8 cellular contexts compared by ENCODE assay signal in the genomic region with DNA sequence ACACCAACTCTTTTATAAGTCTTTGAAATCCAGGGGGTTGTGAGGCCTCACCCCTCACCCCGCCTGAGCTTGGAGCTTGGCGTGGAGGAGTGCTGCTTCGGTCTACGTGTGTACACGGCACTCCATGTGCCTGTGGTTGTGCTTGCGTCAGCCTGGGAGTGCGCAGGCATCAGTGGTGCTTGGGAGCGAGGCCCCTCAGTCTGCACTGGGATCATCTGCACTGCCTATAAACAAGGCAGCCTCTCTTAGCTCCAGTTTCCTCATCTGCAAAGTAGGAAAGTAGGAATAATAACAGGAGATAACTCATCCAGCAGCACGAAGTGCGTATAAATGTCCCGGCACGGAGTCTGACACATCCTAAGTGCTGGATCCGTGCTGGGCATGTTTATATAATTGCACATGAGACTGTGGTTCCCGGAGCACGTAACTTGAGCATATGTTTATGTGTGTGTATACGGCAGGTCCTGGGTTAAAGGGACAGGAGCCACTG. TPM values are rescaled to one million over a fixed set of nuclear protein-coding genes. Genes with fewer than 3 reads are reported as not detected.
DNase-seq lines count a peak whose midpoint lies in the region; ATAC-seq and TF ChIP-seq lines count a peak whose summit lies in the region.

No MANE protein-coding gene starts in this region.

- peaks cover 62% of the 10 kb centered on the region for H3K4me1 Mint-ChIP-seq in activated B cell treated with CpG ODN at 0.5 μM for 24 hours

- H3K36me3 Mint-ChIP-seq in activated B cell treated with CpG ODN at 0.5 μM for 24 hours (ENCODE audit: low read depth) = peaks cover 12% of the 10 kb centered on the region

- H3K36me3 ChIP-seq in thoracic aorta = no peaks in the 10 kb centered on the region

- no peaks in the 10 kb centered on the region for H3K9me3 Mint-ChIP-seq in activated B cell treated with CpG ODN at 0.5 μM for 24 hours

- H3K27ac ChIP-seq in thoracic aorta = peak overlapping the region; percentile 91 to 98

- POLR2A ChIA-PET in activated B cell treated with CpG ODN at 0.5 μM for 24 hours (lab: Charles Lee) = interaction anchor here (1.9 kb wide), 1 partner anchor 12 kb away, joined by 6 read pairs; no protein-coding TSS in a partner anchor

- H3K27ac Mint-ChIP-seq in activated B cell treated with CpG ODN at 0.5 μM for 24 hours = peak overlapping the region; percentile 94

- DNase-seq in activated CD4-positive, alpha-beta T cell treated with anti-CD3 and anti-CD28 coated beads for 4 hours = peak; percentile 34 to 42
- no peak for DNase-seq in activated CD4-positive, alpha-beta T cell treated with anti-CD3 and anti-CD28 coated beads, Interleukin-2, amount 50 U/mL, for 4 hours
- no peak for DNase-seq in activated B cell treated with CpG ODN at 0.5 μM for 24 hours
- peak; percentile 59 for DNase-seq in ecto neural progenitor cell (ENCODE audit: low spot score)
- DNase-seq in thoracic aorta (ENCODE audit: low spot score) = no peak
- no peak for DNase-seq in NCI-H82 treated with DMSO at 0.1 percent for 48 hours (lab: John Stamatoyannopoulos, UW; ENCODE audit: unreplicated experiment)

- intact Hi-C loops in activated B cell treated with CpG ODN at 0.5 μM for 24 hours (cut with micrococcal nuclease) = loop anchor here (1.0 to 5.0 kb wide), 6 partner anchors 13 to 1660 kb away; a partner anchor contains a TSS

- TF ChIP-seq CTCF in activated B cell treated with CpG ODN at 0.5 μM for 24 hours (IDR thresholded peaks at IDR 0.05) (no peak), thoracic aorta (IDR thresholded peaks at IDR 0.05) (no peak)

- H3K27me3 ChIP-seq in mononuclear cell (ENCODE audit: insufficient read depth, low read length) (no peaks in the 10 kb centered on the region), thoracic aorta (replicated peaks; ENCODE audit: insufficient read depth) (no peaks in the 10 kb centered on the region)

- H3K4me3 ChIP-seq in mononuclear cell (ENCODE audit: low read length) (peak overlapping the region; percentile 74), thoracic aorta (peak overlapping the region; percentile 82)

- H3K9me3 ChIP-seq in mononuclear cell (ENCODE audit: low read depth, low read length) (no peaks in the 10 kb centered on the region), thoracic aorta (no peaks in the 10 kb centered on the region)

- CTCF ChIA-PET in activated B cell treated with CpG ODN at 0.5 μM for 24 hours (lab: Charles Lee) = interaction anchor here (1.0 kb wide), 1 partner anchor 22 kb away, joined by 4 read pairs; no protein-coding TSS in a partner anchor

- ATAC-seq in HG03469 (IDR thresholded peaks at IDR 0.05; ENCODE audit: unreplicated experiment) = peak; percentile 21
- ATAC-seq in activated B cell treated with CpG ODN at 0.5 μM for 24 hours (ENCODE audit: low read depth) = no peak
- no peak for ATAC-seq in thoracic aorta (ENCODE audit: insufficient number of reproducible peaks, low FRiP score, low read depth)

- peak overlapping the region; percentile 94 for H3K4me3 Mint-ChIP-seq in activated B cell treated with CpG ODN at 0.5 μM for 24 hours

- H3K4me1 ChIP-seq in mononuclear cell (ENCODE audit: insufficient read depth, low read length) (peaks cover 67% of the 10 kb centered on the region), thoracic aorta (ENCODE audit: control insufficient read depth in 1 of 2, low read depth in 2 of 2) (peaks cover 22 to 64% of the 10 kb centered on the region in 2 donors)

- H3K27me3 Mint-ChIP-seq in activated B cell treated with CpG ODN at 0.5 μM for 24 hours = no peaks in the 10 kb centered on the region

RNA-seq across cellular contexts. Expression of a gene that starts 1.2 kb away (rescaled TPM):
- total RNA-seq in activated B cell treated with CpG ODN at 0.5 μM for 24 hours (48.1 and 50.1 TPM in 2 replicates), mononuclear cell (132 TPM), thoracic aorta (100 to 1,000 TPM; 123 to 185 TPM)

Comparison
In these comparisons a context has a peak if more than half of its experiments do, and no peak if none do; other contexts are left out.
1. DNase-seq: peak in activated CD4-positive, alpha-beta T cell treated with anti-CD3 and anti-CD28 coated beads for 4 hours (2 of 2) and ecto neural progenitor cell (single experiment); none in activated CD4-positive, alpha-beta T cell treated with anti-CD3 and anti-CD28 coated beads, Interleukin-2, amount 50 U/mL, for 4 hours (0 of 2), activated B cell treated with CpG ODN at 0.5 μM for 24 hours (single experiment), thoracic aorta (single experiment) and NCI-H82 treated with DMSO at 0.1 percent for 48 hours (single experiment).